ENCODE assay signal across 8 cellular contexts in the genomic region with DNA sequence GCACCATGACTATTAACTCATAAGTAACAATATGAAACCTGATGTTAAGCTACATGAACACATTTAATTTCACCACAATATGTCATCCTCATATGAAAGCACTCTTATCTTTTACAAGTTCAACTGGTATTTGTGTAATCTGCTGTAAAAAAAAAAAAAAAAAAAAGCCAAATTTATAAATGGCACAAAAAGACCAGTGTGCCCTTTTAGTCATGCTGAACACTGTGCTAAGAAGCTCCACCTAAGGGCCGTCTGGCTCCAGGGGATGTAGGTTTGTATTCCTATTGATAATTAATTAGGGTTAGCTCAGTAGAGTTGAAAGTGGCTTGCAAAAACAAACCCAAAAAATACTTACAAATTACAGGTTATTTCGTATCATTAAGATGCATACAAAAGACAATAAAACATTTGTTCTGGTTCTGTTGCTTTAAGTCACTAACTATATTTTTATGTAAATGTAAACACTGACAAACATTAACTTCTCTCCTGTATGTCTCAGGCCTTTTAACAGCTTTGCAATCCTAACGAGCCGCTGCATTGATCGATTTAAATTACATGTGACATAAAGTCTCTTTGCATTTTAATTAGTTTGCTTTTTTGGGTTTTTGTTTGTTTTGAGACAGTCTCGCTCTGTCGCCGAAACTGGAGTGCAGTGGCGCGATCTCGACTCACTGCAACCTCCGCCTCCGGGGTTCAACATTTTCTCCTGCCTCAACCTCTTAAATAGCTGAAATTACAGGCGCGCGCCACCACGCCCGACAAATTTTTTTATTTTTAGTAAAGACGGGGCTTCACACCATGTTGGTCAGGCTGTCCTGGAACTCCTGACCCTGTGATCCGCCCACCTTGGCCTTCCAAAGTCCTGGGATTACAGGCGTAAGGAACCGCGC.
DNase-seq lines count a peak whose midpoint lies in the region; ATAC-seq and TF ChIP-seq lines count a peak whose summit lies in the region.

No MANE protein-coding gene starts in this region.

- H3K27me3 ChIP-seq in mesenchymal stem cell (ENCODE audit: control insufficient read depth in 1 of 2, insufficient read depth in 1 of 2, low read length in 2 of 2) (peaks cover 0 to 7% of the 10 kb centered on the region in 2 experiments), transverse colon (no peaks in the 10 kb centered on the region)

- H2AK5ac ChIP-seq in mesenchymal stem cell (ENCODE audit: low read length, severe bottlenecking), result no peak overlapping the region

- no peak for TF ChIP-seq EP300 in transverse colon (IDR thresholded peaks at IDR 0.05; ENCODE audit: low read depth)

- peak overlapping the region; percentile 17 for H2BK15ac ChIP-seq in mesenchymal stem cell (ENCODE audit: low read depth, poor library complexity, severe bottlenecking)

- H3K4ac ChIP-seq in mesenchymal stem cell (ENCODE audit: low read depth in 1 of 2, low read length in 2 of 2), result no peak overlapping the region

- peaks cover 7% of the 10 kb centered on the region for H3K4me1 ChIP-seq in mesenchymal stem cell (ENCODE audit: control insufficient read depth, insufficient read depth, low read depth, low read length)
- peaks cover 5 to 29% (median 20%) of the 10 kb centered on the region in 4 donors for H3K4me1 ChIP-seq in transverse colon

- H3K36me3 ChIP-seq in mesenchymal stem cell (ENCODE audit: control insufficient read depth in 1 of 2, insufficient read depth in 2 of 2, low read depth in 1 of 2, low read length in 2 of 2), result no peaks in the 10 kb centered on the region
- H3K36me3 ChIP-seq in transverse colon, result no peaks in the 10 kb centered on the region

- H3K4me2 ChIP-seq in mesenchymal stem cell (ENCODE audit: low read length, poor library complexity, severe bottlenecking), result peak overlapping the region; percentile 70

- in situ Hi-C loops in transverse colon (cut with MboI; ENCODE audit: low pct_ligation_motif_present in 1 of 4, low pct_unique_long_range_greater_than_20kb in 1 of 4, low sequenced_read_pairs in 3 of 4), result loop anchor here in 2 of 4 donors (5.0 to 25.0 kb wide), 2 partner anchors 41 to 939 kb away; a partner anchor contains a TSS

- peak overlapping the region in 1 of 2 experiments; percentile 57 for H3K18ac ChIP-seq in mesenchymal stem cell (ENCODE audit: low read depth in 1 of 2, low read length in 2 of 2)

- no peak overlapping the region for H2BK5ac ChIP-seq in mesenchymal stem cell (ENCODE audit: low read depth, low read length, poor library complexity, severe bottlenecking)

- peak overlapping the region; percentile 92 for H3K9ac ChIP-seq in mesenchymal stem cell (ENCODE audit: low read length)

- no peak for TF ChIP-seq POLR2A in transverse colon (IDR thresholded peaks at IDR 0.05)

- peak; percentile 50 for DNase-seq in HCEC 1CT
- peak; percentile 74 for DNase-seq in RPMI8226
- DNase-seq in cardiac fibroblast (ENCODE audit: low read depth in 2 of 2), result peak; percentile 36 to 58
- DNase-seq in mesenchymal stem cell, result peak; percentile 52
- peak; percentile 84 for DNase-seq in transverse colon

- ATAC-seq in HG03520 (IDR thresholded peaks at IDR 0.05; ENCODE audit: unreplicated experiment) (no peak), GM19328 (IDR thresholded peaks at IDR 0.05; ENCODE audit: unreplicated experiment) (no peak)

- H3K4me3 ChIP-seq in cardiac fibroblast (replicated peaks in 1 of 2; ENCODE audit: low read depth in 2 of 2, low read length in 2 of 2) (peak overlapping the region; percentile 72 to 84), mesenchymal stem cell (ENCODE audit: insufficient read depth in 1 of 2, low read depth in 1 of 2, low read length in 2 of 2) (peak overlapping the region; percentile 60 to 82), transverse colon (peak overlapping the region; percentile 60 to 70 (median 62))

- intact Hi-C loops in transverse colon (cut with DNase I; ENCODE audit: low total_unique reads), result loop anchor here (5.0 to 10.0 kb wide), 2 partner anchors 41 to 163 kb away; a partner anchor contains a TSS

- WGBS in mesenchymal stem cell, result 0% methylated on average over 18 of the region's 23 CpGs
- WGBS in transverse colon (ENCODE audit: low coverage in 1 of 2), 2 donors, result 1 to 3% methylated on average over 20 to 23 of the region's 23 CpGs

- TF ChIP-seq CTCF in C4-2B (conservative IDR thresholded peaks at IDR 0.05) (peak; percentile 10; the same call in 1 of the 2 replicates), cardiac fibroblast (IDR thresholded peaks at IDR 0.05; ENCODE audit: low read depth, low read length) (peak; percentile 11), transverse colon (IDR thresholded peaks at IDR 0.05) (no peak)

- no peak overlapping the region for H2BK12ac ChIP-seq in mesenchymal stem cell (ENCODE audit: low read length in 2 of 2)

- peaks cover 7% of the 10 kb centered on the region for H3K79me1 ChIP-seq in mesenchymal stem cell (replicated peaks; ENCODE audit: low read length, poor library complexity, severe bottlenecking)

- no peak overlapping the region for H2BK120ac ChIP-seq in mesenchymal stem cell (ENCODE audit: low read depth, low read length)

- no peaks in the 10 kb centered on the region for H3K9me3 ChIP-seq in mesenchymal stem cell (ENCODE audit: control insufficient read depth, low read length)
- H3K9me3 ChIP-seq in transverse colon, result no peaks in the 10 kb centered on the region

- no peak overlapping the region for H4K8ac ChIP-seq in mesenchymal stem cell (ENCODE audit: low read length)

- no peak overlapping the region for H4K91ac ChIP-seq in mesenchymal stem cell (ENCODE audit: low read length)

- no peak overlapping the region for H3K14ac ChIP-seq in mesenchymal stem cell (ENCODE audit: low read length in 2 of 2)

- H3K27ac ChIP-seq in C4-2B, result peak overlapping the region; percentile 99
- H3K27ac ChIP-seq in mesenchymal stem cell (ENCODE audit: low read length, poor library complexity, severe bottlenecking), result peak overlapping the region; percentile 86
- peak overlapping the region; percentile 97 to 99 (median 98) for H3K27ac ChIP-seq in transverse colon

- peak overlapping the region in 1 of 2 experiments; percentile 40 for H3K23ac ChIP-seq in mesenchymal stem cell (ENCODE audit: low read length in 2 of 2)

- no peak overlapping the region for H2AFZ ChIP-seq in mesenchymal stem cell (ENCODE audit: low read depth, low read length)

Comparison
In these comparisons a context has a peak if more than half of its experiments do, and no peak if none do; other contexts are left out.
1. CTCF ChIP-seq: peak in C4-2B (single experiment) and cardiac fibroblast (single experiment); none in transverse colon (0 of 5).
2. Peak in every context shown above with its lines, with median percentiles within 50 percentile points of each other: H3K27ac ChIP-seq, DNase-seq and H3K4me3 ChIP-seq.